ENCODE assay signal across 15 cellular contexts in genomic region chr19:48253999-48254398, GRCh38. TPM values are rescaled to one million over a fixed set of nuclear protein-coding genes. Genes with fewer than 3 reads are reported as not detected.
A peak's percentile ranks its signal among the peaks of the same experiment; 100 is the strongest.
DNase-seq lines count a peak whose midpoint lies in the region; FAIRE-seq and TF ChIP-seq lines count a peak whose summit lies in the region.
"Had no signal": no experiment of that assay in that cellular context is flagged by ENCODE, and none has a peak within 500 bp of the region (broad histone marks: within the 10 kb centered on the region; RNA-seq: fewer than 3 reads in every experiment).

No MANE protein-coding gene starts in this region.

- H3K9ac ChIP-seq in Karpas-422 (ENCODE audit: low read length) (no peak overlapping the region), astrocyte (ENCODE audit: low read length) (no peak overlapping the region), neural progenitor cell (no peak overlapping the region)

- CTCF ChIA-PET in GM10248 (lab: Yijun Ruan, JAX), result interaction anchor here (1.8 kb wide), 1 partner anchor 330 kb away, joined by 3 read pairs; no protein-coding TSS in a partner anchor

- H3K4me3 ChIP-seq in Karpas-422 (ENCODE audit: low read length) (peak overlapping the region; percentile 86), astrocyte (ENCODE audit: insufficient read depth, low read depth, low read length) (no peak overlapping the region), neural progenitor cell (no peak overlapping the region), sigmoid colon (no peak overlapping the region)

- peaks cover 64% of the 10 kb centered on the region for H3K4me1 Mint-ChIP-seq in T-helper 1 cell treated with Interleukin-12 subunit alpha and Interleukin-12 subunit beta and Interleukin-4 antibody, amounts not matched to agents 30 μg/mL and 1 μg/mL, for 36 hours (ENCODE audit: low read depth)
- H3K4me1 Mint-ChIP-seq in astrocyte (ENCODE audit: low read depth, unreplicated experiment) (no peaks in the 10 kb centered on the region), neural progenitor cell (peaks cover 16% of the 10 kb centered on the region)

- TF ChIP-seq CTCF in astrocyte (IDR thresholded peaks at IDR 0.05; ENCODE audit: insufficient read depth, low read depth, low read length) (no peak), neural progenitor cell (IDR thresholded peaks at IDR 0.05) (no peak), sigmoid colon (IDR thresholded peaks at IDR 0.05) (no peak), GM10248 (IDR thresholded peaks at IDR 0.05; ENCODE audit: control extremely low read depth, extremely low read depth, low read depth, missing control alignments) (no peak)

- H3K4me3 Mint-ChIP-seq in T-helper 1 cell treated with Interleukin-12 subunit alpha and Interleukin-12 subunit beta and Interleukin-4 antibody, amounts not matched to agents 30 μg/mL and 1 μg/mL, for 36 hours, result peak overlapping the region; percentile 87
- H3K4me3 Mint-ChIP-seq in astrocyte (ENCODE audit: unreplicated experiment) (peak overlapping the region; percentile 71), neural progenitor cell (peak overlapping the region; percentile 98)

- H3K9me3 ChIP-seq in Karpas-422 (ENCODE audit: low read length) (no peaks in the 10 kb centered on the region), astrocyte (ENCODE audit: insufficient read depth, low read depth, low read length) (no peaks in the 10 kb centered on the region), neural progenitor cell (ENCODE audit: low read depth) (no peaks in the 10 kb centered on the region), sigmoid colon (no peaks in the 10 kb centered on the region)
- H3K9me3 ChIP-seq: heart right ventricle, left lung, transverse colon had no signal

- H3K36me3 ChIP-seq in Karpas-422 (ENCODE audit: insufficient read depth, low read length), result peaks cover 4% of the 10 kb centered on the region; the same call in 1 of the 2 replicates
- no peaks in the 10 kb centered on the region for H3K36me3 ChIP-seq in astrocyte (ENCODE audit: insufficient read depth, low read length)
- peaks cover 4% of the 10 kb centered on the region for H3K36me3 ChIP-seq in neural progenitor cell
- no peaks in the 10 kb centered on the region for H3K36me3 ChIP-seq in sigmoid colon
- H3K36me3 ChIP-seq: left lung, transverse colon had no signal

- no peaks in the 10 kb centered on the region for H3K27me3 Mint-ChIP-seq in T-helper 1 cell treated with Interleukin-12 subunit alpha and Interleukin-12 subunit beta and Interleukin-4 antibody, amounts not matched to agents 30 μg/mL and 1 μg/mL, for 36 hours (ENCODE audit: low read depth)
- H3K27me3 Mint-ChIP-seq in astrocyte (ENCODE audit: low read depth, unreplicated experiment) (no peaks in the 10 kb centered on the region), neural progenitor cell (ENCODE audit: insufficient read depth, low read depth) (no peaks in the 10 kb centered on the region)

- H4K20me1 ChIP-seq in Karpas-422 (ENCODE audit: insufficient read depth, low read depth, low read length) (no peaks in the 10 kb centered on the region), astrocyte (ENCODE audit: insufficient read depth, low read length) (no peaks in the 10 kb centered on the region), neural progenitor cell (ENCODE audit: low read depth) (no peaks in the 10 kb centered on the region)

- peaks cover 5% of the 10 kb centered on the region for H3F3A ChIP-seq in neural progenitor cell (ENCODE audit: low read depth)

- FAIRE-seq in astrocyte (lab: Jason Lieb, UNC), result no peak

- no peaks in the 10 kb centered on the region for H3K9me2 ChIP-seq in Karpas-422 (replicated peaks; ENCODE audit: insufficient read depth, low read length)

- POLR2A ChIA-PET in GM10248 (lab: Yijun Ruan, JAX), result no interaction called here

- H3K27ac ChIP-seq in Karpas-422 (ENCODE audit: low read length) (peak overlapping the region; percentile 9; the same call in 1 of the 2 replicates), astrocyte (ENCODE audit: low read depth, low read length) (no peak overlapping the region), neural progenitor cell (no peak overlapping the region), sigmoid colon (no peak overlapping the region)
- H3K27ac ChIP-seq: epithelial cell of prostate had no signal

- no peaks in the 10 kb centered on the region for H3K27me3 ChIP-seq in Karpas-422 (ENCODE audit: low read length)
- no peaks in the 10 kb centered on the region for H3K27me3 ChIP-seq in astrocyte (ENCODE audit: insufficient read depth, low read length)
- H3K27me3 ChIP-seq in neural progenitor cell, result no peaks in the 10 kb centered on the region
- H3K27me3 ChIP-seq in sigmoid colon, result no peaks in the 10 kb centered on the region
- H3K27me3 ChIP-seq: heart right ventricle, left lung, transverse colon had no signal

- H3K79me2 ChIP-seq in Karpas-422 (ENCODE audit: low read length), result peaks cover 59% of the 10 kb centered on the region
- H3K79me2 ChIP-seq in astrocyte (ENCODE audit: insufficient read depth, low read length), result peaks cover 19% of the 10 kb centered on the region
- H3K79me2 ChIP-seq in neural progenitor cell (ENCODE audit: low read depth), result peaks cover 27% of the 10 kb centered on the region

- H3K4me2 ChIP-seq in Karpas-422 (ENCODE audit: low read depth, low read length, poor library complexity, severe bottlenecking) (peak overlapping the region; percentile 79), astrocyte (ENCODE audit: low read length) (peak overlapping the region; percentile 86), neural progenitor cell (no peak overlapping the region)

- H2AFZ ChIP-seq in Karpas-422 (ENCODE audit: low read length) (no peak overlapping the region), astrocyte (ENCODE audit: low read depth, low read length) (no peak overlapping the region), neural progenitor cell (replicated peaks) (no peak overlapping the region)

- TF ChIP-seq EP300 in sigmoid colon (IDR thresholded peaks at IDR 0.05), result no peak

- H3K4me1 ChIP-seq in Karpas-422 (ENCODE audit: low read length) (peaks cover 79% of the 10 kb centered on the region), astrocyte (ENCODE audit: insufficient read depth, low read length) (peaks cover 6% of the 10 kb centered on the region), neural progenitor cell (peaks cover 7% of the 10 kb centered on the region), sigmoid colon (peaks cover 0 to 22% (median 15%) of the 10 kb centered on the region in 4 donors)

- peak overlapping the region; percentile 66 for H3K27ac Mint-ChIP-seq in T-helper 1 cell treated with Interleukin-12 subunit alpha and Interleukin-12 subunit beta and Interleukin-4 antibody, amounts not matched to agents 30 μg/mL and 1 μg/mL, for 36 hours
- H3K27ac Mint-ChIP-seq in astrocyte (ENCODE audit: unreplicated experiment) (no peak overlapping the region), neural progenitor cell (no peak overlapping the region)

- no peak for TF ChIP-seq POLR2A in sigmoid colon (IDR thresholded peaks at IDR 0.05)

- DNase-seq in T-helper 1 cell (no peak), Karpas-422 (no peak), astrocyte (ENCODE audit: low read depth) (no peak), neural progenitor cell (ENCODE audit: low spot score) (no peak), DMS114 treated with DMSO at 0.1 percent for 48 hours (lab: John Stamatoyannopoulos, UW; ENCODE audit: unreplicated experiment) (no peak), sigmoid colon (no peak), GM10248 (ENCODE audit: extremely low spot score) (no peak)
- DNase-seq: DMS153, heart right ventricle, left lung, NCI-H1436 treated with DMSO at 0.1 percent for 48 hours, NCI-H524, transverse colon had no signal

- H3K36me3 Mint-ChIP-seq in T-helper 1 cell treated with Interleukin-12 subunit alpha and Interleukin-12 subunit beta and Interleukin-4 antibody, amounts not matched to agents 30 μg/mL and 1 μg/mL, for 36 hours (ENCODE audit: low read depth), result peaks cover 30% of the 10 kb centered on the region
- H3K36me3 Mint-ChIP-seq in astrocyte (ENCODE audit: low read depth, unreplicated experiment) (peaks cover 4% of the 10 kb centered on the region), neural progenitor cell (peaks cover 26% of the 10 kb centered on the region)

- no peaks in the 10 kb centered on the region for H3K9me3 Mint-ChIP-seq in T-helper 1 cell treated with Interleukin-12 subunit alpha and Interleukin-12 subunit beta and Interleukin-4 antibody, amounts not matched to agents 30 μg/mL and 1 μg/mL, for 36 hours
- no peaks in the 10 kb centered on the region for H3K9me3 Mint-ChIP-seq in astrocyte (ENCODE audit: unreplicated experiment)
- no peaks in the 10 kb centered on the region for H3K9me3 Mint-ChIP-seq in neural progenitor cell

- intact Hi-C loops in sigmoid colon (cut with DNase I), result no loop called here

RNA-seq across cellular contexts. Expression of gene CARD8, which starts 1.7 kb away (rescaled TPM):
- 72.3 and 137 TPM in 2 replicates for total RNA-seq in Karpas-422 (2014; rRNA removed; shearing (Covaris generic); ENCODE audit: low replicate concordance)
- 22.9 and 26.3 TPM in 2 replicates for total RNA-seq in astrocyte
- 46.6 and 59.7 TPM in 2 replicates for total RNA-seq in neural progenitor cell (ENCODE audit: low replicate concordance)
- 10 to 100 TPM; 14.2 to 37.7 (median 24.7) TPM for total RNA-seq in sigmoid colon
- polyA plus RNA-seq in sigmoid colon, result 10 to 100 TPM in 1 of 3 donors, 1 to 10 TPM in 2; 6.0 to 31.0 (median 8.1) TPM

RNA-seq across cellular contexts. Expression of gene ZNF114, which starts 15.9 kb away (rescaled TPM):
- total RNA-seq in Karpas-422 (2014; rRNA removed; shearing (Covaris generic); ENCODE audit: low replicate concordance), result not detected in 2 replicates
- total RNA-seq in astrocyte, result 7.6 and 19.6 TPM in 2 replicates
- total RNA-seq in neural progenitor cell (ENCODE audit: low replicate concordance), result 5.4 and 6.0 TPM in 2 replicates
- not detected for total RNA-seq in sigmoid colon
- polyA plus RNA-seq in sigmoid colon, result under 1 TPM in 1 of 3 donors, not detected in 2; 0.26 TPM
- total RNA-seq: transverse colon had no signal
